Comparison of ENCODE assay signal across 12 cellular contexts in the genomic region with DNA sequence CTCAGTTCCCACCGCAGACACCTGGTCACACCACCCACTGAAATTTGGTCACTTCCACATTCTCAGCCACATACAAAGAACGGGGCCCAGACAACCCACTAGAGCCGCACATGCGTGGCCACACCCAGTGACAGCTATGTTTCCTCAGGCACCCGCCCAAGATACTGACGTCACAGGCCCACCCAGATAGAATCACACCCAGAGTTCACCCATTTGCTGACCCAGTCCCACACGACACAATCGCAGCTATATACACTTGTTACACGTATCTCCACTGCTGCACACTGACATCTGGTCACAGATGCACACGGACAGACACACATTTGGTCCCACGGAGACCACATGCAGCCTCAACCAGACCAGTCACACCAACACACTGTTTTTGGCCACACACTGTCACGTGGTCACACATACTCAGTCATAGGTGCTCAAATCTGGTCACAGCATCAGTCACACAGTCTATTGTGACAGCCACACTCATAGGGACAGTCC. TPM values are rescaled to one million over a fixed set of nuclear protein-coding genes. Genes with fewer than 3 reads are reported as not detected.
DNase-seq lines count a peak whose midpoint lies in the region; ATAC-seq, FAIRE-seq and TF ChIP-seq lines count a peak whose summit lies in the region.
"Had no signal": no experiment of that assay in that cellular context is flagged by ENCODE, and none has a peak within 500 bp of the region (broad histone marks: within the 10 kb centered on the region; RNA-seq: fewer than 3 reads in every experiment).

No MANE protein-coding gene starts in this region.

- H3K4me3 ChIP-seq in HepG2 (replicated peaks in 1 of 3; ENCODE audit: insufficient read depth in 1 of 3, low read depth in 2 of 3, low read length in 3 of 3) (no peak overlapping the region), right lobe of liver (no peak overlapping the region), muscle layer of colon (ENCODE audit: low read depth in 1 of 2, low read length in 2 of 2) (peak overlapping the region in 1 of 2 donors; percentile 80)
- H3K4me3 ChIP-seq: BLaER1 treated with 17β-estradiol and CSF1 and Interleukin-3, amounts not matched to agents 10 nM and 100 nM had no signal

- no peaks in the 10 kb centered on the region for H3K79me2 ChIP-seq in HepG2 (ENCODE audit: insufficient read depth, low read length)

- no peak for TF ChIP-seq RAD21 in HepG2 (CRISPR knock-in tag; IDR thresholded peaks at IDR 0.05)

- H3K9ac ChIP-seq in HepG2 (ENCODE audit: insufficient read depth, low read depth, low read length): no peak overlapping the region
- H3K9ac ChIP-seq in muscle layer of colon (ENCODE audit: low read length): no peak overlapping the region
- H3K9ac ChIP-seq: BLaER1 treated with 17β-estradiol and CSF1 and Interleukin-3, amounts not matched to agents 10 nM and 100 nM had no signal

- TF ChIP-seq POLR2A in HepG2 (IDR thresholded peaks at IDR 0.05; ENCODE audit: insufficient read depth in 1 of 2, low read depth in 2 of 2, low read length in 2 of 2) (no peak), right lobe of liver (IDR thresholded peaks at IDR 0.05) (no peak)

- TF ChIP-seq CTCF in HepG2 (CRISPR knock-in tag; IDR thresholded peaks at IDR 0.05): no peak
- TF ChIP-seq CTCF in right lobe of liver (IDR thresholded peaks at IDR 0.05): no peak

- H4K20me1 ChIP-seq in HepG2 (ENCODE audit: insufficient read depth, low read length): no peaks in the 10 kb centered on the region

- intact Hi-C loops in HepG2 (cut with micrococcal nuclease; ENCODE audit: unreplicated experiment) (no loop called here), right lobe of liver (cut with DNase I) (no loop called here)
- intact Hi-C loops in activated CD4-positive, alpha-beta T cell treated with anti-CD3 and anti-CD28 coated beads for 36 hours (cut with DNase I, micrococcal nuclease): no loop called here

- CTCF ChIA-PET in HepG2 (lab: Yijun Ruan, JAX; ENCODE audit: low intra/inter-chr PET ratio, low total read pairs): no interaction called here
- CTCF ChIA-PET in activated CD4-positive, alpha-beta T cell treated with anti-CD3 and anti-CD28 coated beads for 36 hours (lab: Charles Lee): no interaction called here

- H3K36me3 Mint-ChIP-seq in effector memory CD8-positive, alpha-beta T cell (ENCODE audit: insufficient read depth): peaks cover 7% of the 10 kb centered on the region
- H3K36me3 Mint-ChIP-seq in activated CD4-positive, alpha-beta T cell treated with anti-CD3 and anti-CD28 coated beads for 36 hours (ENCODE audit: low read depth): peaks cover 14% of the 10 kb centered on the region

- BruUV-seq in HepG2 (replicated peaks; lab: Mats Ljungman, UMichigan): no TSS peak

- no peak overlapping the region for H3K27ac Mint-ChIP-seq in effector memory CD8-positive, alpha-beta T cell
- no peak overlapping the region for H3K27ac Mint-ChIP-seq in activated CD4-positive, alpha-beta T cell treated with anti-CD3 and anti-CD28 coated beads for 36 hours

- no peaks in the 10 kb centered on the region for H3K9me3 Mint-ChIP-seq in effector memory CD8-positive, alpha-beta T cell
- no peaks in the 10 kb centered on the region for H3K9me3 Mint-ChIP-seq in activated CD4-positive, alpha-beta T cell treated with anti-CD3 and anti-CD28 coated beads for 36 hours (ENCODE audit: low read depth)
- H3K9me3 Mint-ChIP-seq: central memory CD8-positive, alpha-beta T cell had no signal

- H3K4me1 Mint-ChIP-seq in effector memory CD8-positive, alpha-beta T cell (ENCODE audit: low read depth in 2 of 2): peaks cover 3% of the 10 kb centered on the region in 2 donors
- H3K4me1 Mint-ChIP-seq in activated CD4-positive, alpha-beta T cell treated with anti-CD3 and anti-CD28 coated beads for 36 hours: peaks cover 5% of the 10 kb centered on the region

- H3K9me3 ChIP-seq in HepG2 (ENCODE audit: low read length) (no peaks in the 10 kb centered on the region), right lobe of liver (no peaks in the 10 kb centered on the region), muscle layer of colon (ENCODE audit: low read length) (no peaks in the 10 kb centered on the region)
- H3K9me3 ChIP-seq: BLaER1 treated with 17β-estradiol and CSF1 and Interleukin-3, amounts not matched to agents 10 nM and 100 nM had no signal

- no peaks in the 10 kb centered on the region for H3K27me3 ChIP-seq in HepG2 (ENCODE audit: control insufficient read depth in 1 of 2, insufficient read depth in 2 of 2, low read length in 2 of 2)
- no peaks in the 10 kb centered on the region for H3K27me3 ChIP-seq in right lobe of liver
- H3K27me3 ChIP-seq in muscle layer of colon (ENCODE audit: control insufficient read depth in 1 of 2, insufficient read depth in 2 of 2, low read length in 2 of 2): no peaks in the 10 kb centered on the region
- H3K27me3 ChIP-seq: BLaER1 treated with 17β-estradiol and CSF1 and Interleukin-3, amounts not matched to agents 10 nM and 100 nM had no signal

- H2AFZ ChIP-seq in HepG2 (ENCODE audit: low read length): no peak overlapping the region

- H3K4me2 ChIP-seq in HepG2 (ENCODE audit: low read depth, low read length): no peak overlapping the region

- H3K27me3 Mint-ChIP-seq in effector memory CD8-positive, alpha-beta T cell: no peaks in the 10 kb centered on the region
- no peaks in the 10 kb centered on the region for H3K27me3 Mint-ChIP-seq in activated CD4-positive, alpha-beta T cell treated with anti-CD3 and anti-CD28 coated beads for 36 hours
- H3K27me3 Mint-ChIP-seq: central memory CD8-positive, alpha-beta T cell had no signal

- H3K4me1 ChIP-seq in HepG2 (ENCODE audit: insufficient read depth, low read length) (no peaks in the 10 kb centered on the region), right lobe of liver (peaks cover 0 to 5% (median 0%) of the 10 kb centered on the region in 4 donors), muscle layer of colon (ENCODE audit: insufficient read depth, low read length) (peaks cover 27% of the 10 kb centered on the region)

- TF ChIP-seq EP300 in HepG2 (IDR thresholded peaks at IDR 0.05; ENCODE audit: low read depth in 2 of 2, low read length in 2 of 2): no peak
- TF ChIP-seq EP300 in HepG2 (CRISPR knock-in tag; IDR thresholded peaks at IDR 0.05; ENCODE audit: borderline replicate concordance): no peak

- H3K36me3 ChIP-seq in HepG2 (replicated peaks in 1 of 2; ENCODE audit: control insufficient read depth in 1 of 2, insufficient read depth in 2 of 2, low read length in 2 of 2) (no peaks in the 10 kb centered on the region; a peak in 2 of 5 replicates), right lobe of liver (peaks cover 0 to 4% (median 0%) of the 10 kb centered on the region in 4 donors), muscle layer of colon (ENCODE audit: insufficient read depth, low read length) (peaks cover 38% of the 10 kb centered on the region)

- H3K27ac ChIP-seq in HepG2 (ENCODE audit: extremely low read length, insufficient read depth, low read length) (no peak overlapping the region), right lobe of liver (no peak overlapping the region), muscle layer of colon (ENCODE audit: low read depth, low read length) (peak overlapping the region; percentile 55)
- H3K27ac ChIP-seq: BLaER1 treated with 17β-estradiol and CSF1 and Interleukin-3, amounts not matched to agents 10 nM and 100 nM had no signal

- DNase-seq in HepG2 (ENCODE audit: low spot score) (no peak), right lobe of liver (no peak), glomerular visceral epithelial cell (ENCODE audit: extremely low spot score) (no peak)
- DNase-seq in effector memory CD8-positive, alpha-beta T cell: peak; percentile 32 to 37 (median 33)
- DNase-seq in activated CD4-positive, alpha-beta T cell treated with anti-CD3 and anti-CD28 coated beads for 36 hours: no peak

- 82% methylated on average over 12 of the region's 12 CpGs for WGBS in HepG2 (ENCODE audit: low lambda C conversion rate)
- WGBS in right lobe of liver (ENCODE audit: insufficient coverage, low coverage, low lambda C conversion rate, missing lambda C conversion rate): 57% methylated on average over 8 of the region's 12 CpGs

- POLR2A ChIA-PET in HepG2 (lab: Yijun Ruan, JAX): no interaction called here
- POLR2A ChIA-PET in activated CD4-positive, alpha-beta T cell treated with anti-CD3 and anti-CD28 coated beads for 36 hours (lab: Charles Lee): no interaction called here

- ATAC-seq in HepG2: no peak
- no peak for ATAC-seq in right lobe of liver
- peak; percentile 27 for ATAC-seq in effector memory CD8-positive, alpha-beta T cell (replicated peaks)
- no peak for ATAC-seq in activated CD4-positive, alpha-beta T cell treated with anti-CD3 and anti-CD28 coated beads for 36 hours
- no peak for ATAC-seq in GM19328 (IDR thresholded peaks at IDR 0.05; ENCODE audit: unreplicated experiment)
- no peak for ATAC-seq in GM18907 (IDR thresholded peaks at IDR 0.05; ENCODE audit: unreplicated experiment)
- ATAC-seq: left lobe of liver had no signal

- H3K4me3 Mint-ChIP-seq in effector memory CD8-positive, alpha-beta T cell: no peak overlapping the region
- no peak overlapping the region for H3K4me3 Mint-ChIP-seq in activated CD4-positive, alpha-beta T cell treated with anti-CD3 and anti-CD28 coated beads for 36 hours
- H3K4me3 Mint-ChIP-seq: central memory CD8-positive, alpha-beta T cell had no signal

- in situ Hi-C loops in HepG2 (cut with HindIII; ENCODE audit: extremely low pct_ligation_motif_present, low pct_unique_long_range_greater_than_20kb): no loop called here

- no peak for FAIRE-seq in HepG2 (lab: Jason Lieb, UNC)
- FAIRE-seq: GM19239 had no signal

RNA-seq across cellular contexts. Expression of gene NUMBL, which starts 2.9 kb away (rescaled TPM):
- total RNA-seq in HepG2 (2016; rRNA removed; fragmentation: Illumina TruSeq; extraction: Trizol) (0.20 and 0.49 TPM in 2 replicates), right lobe of liver (10 to 100 TPM in 3 of 6 experiments, 1 to 10 TPM in 3; 6.1 to 19.6 (median 10.5) TPM)
- 0.09 and 0.10 TPM in 2 replicates for total RNA-seq in HepG2 (2016; cell fraction: cytosol; rRNA removed; fragmentation: Illumina TruSeq; extraction: Trizol; ENCODE audit: low read depth)
- 0.04 and 0.58 TPM in 2 replicates for total RNA-seq in HepG2 (2016; cell fraction: insoluble cytoplasmic fraction; rRNA removed; fragmentation: Illumina TruSeq; extraction: Trizol)
- total RNA-seq in HepG2 (2016; cell fraction: membrane; rRNA removed; fragmentation: Illumina TruSeq; extraction: Trizol): 0.25 and 0.52 TPM in 2 replicates
- total RNA-seq in HepG2 (2016; cell fraction: nucleus; rRNA removed; fragmentation: Illumina TruSeq; extraction: Trizol): 0.69 and 2.1 TPM in 2 replicates
- polyA plus RNA-seq in HepG2 (2011; rRNA removed): 2.2 and 2.3 TPM in 2 replicates
- polyA plus RNA-seq in HepG2 (2011; cell fraction: cytosol; rRNA removed): 0.67 and 0.90 TPM in 2 replicates
- 21.6 and 25.2 TPM in 2 replicates for polyA plus RNA-seq in HepG2 (2011; cell fraction: nucleus; rRNA removed)
- 0.78 and 2.1 TPM in 2 replicates for polyA plus RNA-seq in HepG2 (2012)
- polyA plus RNA-seq in HepG2 (2016; cell fraction: cytosol; fragmentation: Illumina TruSeq; extraction: Trizol; ENCODE audit: low read depth): 0.10 and 0.11 TPM in 2 replicates
- 0.27 and 0.56 TPM in 2 replicates for polyA plus RNA-seq in HepG2 (2016; cell fraction: insoluble cytoplasmic fraction; fragmentation: Illumina TruSeq; extraction: Trizol; ENCODE audit: low read depth)
- 0.07 and 0.19 TPM in 2 replicates for polyA plus RNA-seq in HepG2 (2016; cell fraction: membrane; fragmentation: Illumina TruSeq; extraction: Trizol; ENCODE audit: low read depth)
- polyA plus RNA-seq in HepG2 (2016; cell fraction: nucleus; fragmentation: Illumina TruSeq; extraction: Trizol; ENCODE audit: insufficient read depth, low read depth): 4.8 and 6.7 TPM in 2 replicates
- 1.2 and 14.1 TPM in 2 replicates for polyA minus RNA-seq in HepG2 (2011; rRNA and poly(A)+ RNA removed; ENCODE audit: low replicate concordance)
- polyA minus RNA-seq in HepG2 (2011; cell fraction: cytosol; rRNA and poly(A)+ RNA removed): 0.35 and 0.99 TPM in 2 replicates
- polyA minus RNA-seq in HepG2 (2011; cell fraction: nucleus; rRNA and poly(A)+ RNA removed): 2.8 and 2.9 TPM in 2 replicates
- total RNA-seq in activated CD4-positive, alpha-beta T cell treated with anti-CD3 and anti-CD28 coated beads for 36 hours: 10 to 100 TPM; 11.6 to 18.0 TPM

RNA-seq across cellular contexts. Expression of gene COQ8B, which starts 29.1 kb away (rescaled TPM):
- total RNA-seq in HepG2 (2016; rRNA removed; fragmentation: Illumina TruSeq; extraction: Trizol) (10.3 and 17.2 TPM in 2 replicates), right lobe of liver (10 to 100 TPM; 15.1 to 30.6 (median 25.6) TPM)
- 11.6 and 12.3 TPM in 2 replicates for total RNA-seq in HepG2 (2016; cell fraction: cytosol; rRNA removed; fragmentation: Illumina TruSeq; extraction: Trizol; ENCODE audit: low read depth)
- 8.6 and 17.5 TPM in 2 replicates for total RNA-seq in HepG2 (2016; cell fraction: insoluble cytoplasmic fraction; rRNA removed; fragmentation: Illumina TruSeq; extraction: Trizol)
- total RNA-seq in HepG2 (2016; cell fraction: membrane; rRNA removed; fragmentation: Illumina TruSeq; extraction: Trizol): 16.6 and 19.5 TPM in 2 replicates
- total RNA-seq in HepG2 (2016; cell fraction: nucleus; rRNA removed; fragmentation: Illumina TruSeq; extraction: Trizol): 13.3 and 18.3 TPM in 2 replicates
- polyA plus RNA-seq in HepG2 (2011; rRNA removed): 12.3 and 14.7 TPM in 2 replicates
- 9.9 and 15.6 TPM in 2 replicates for polyA plus RNA-seq in HepG2 (2011; cell fraction: cytosol; rRNA removed)
- 54.2 and 65.2 TPM in 2 replicates for polyA plus RNA-seq in HepG2 (2011; cell fraction: nucleus; rRNA removed)
- polyA plus RNA-seq in HepG2 (2012): 8.7 and 13.0 TPM in 2 replicates
- 5.6 and 6.3 TPM in 2 replicates for polyA plus RNA-seq in HepG2 (2016; cell fraction: cytosol; fragmentation: Illumina TruSeq; extraction: Trizol; ENCODE audit: low read depth)
- polyA plus RNA-seq in HepG2 (2016; cell fraction: insoluble cytoplasmic fraction; fragmentation: Illumina TruSeq; extraction: Trizol; ENCODE audit: low read depth): 7.8 and 9.6 TPM in 2 replicates
- polyA plus RNA-seq in HepG2 (2016; cell fraction: membrane; fragmentation: Illumina TruSeq; extraction: Trizol; ENCODE audit: low read depth): 8.1 and 8.4 TPM in 2 replicates
- polyA plus RNA-seq in HepG2 (2016; cell fraction: nucleus; fragmentation: Illumina TruSeq; extraction: Trizol; ENCODE audit: insufficient read depth, low read depth): 21.5 and 25.0 TPM in 2 replicates
- polyA minus RNA-seq in HepG2 (2011; rRNA and poly(A)+ RNA removed; ENCODE audit: low replicate concordance): 22.0 and 30.0 TPM in 2 replicates
- 7.7 and 9.0 TPM in 2 replicates for polyA minus RNA-seq in HepG2 (2011; cell fraction: cytosol; rRNA and poly(A)+ RNA removed)
- 19.1 and 21.8 TPM in 2 replicates for polyA minus RNA-seq in HepG2 (2011; cell fraction: nucleus; rRNA and poly(A)+ RNA removed)
- total RNA-seq in activated CD4-positive, alpha-beta T cell treated with anti-CD3 and anti-CD28 coated beads for 36 hours: 10 to 100 TPM; 21.2 to 29.9 TPM

RNA-seq across cellular contexts. Expression of gene ITPKC, which starts 29.3 kb away (rescaled TPM):
- total RNA-seq in HepG2 (2016; rRNA removed; fragmentation: Illumina TruSeq; extraction: Trizol) (11.2 and 11.3 TPM in 2 replicates), right lobe of liver (10 to 100 TPM in 3 of 6 experiments, 1 to 10 TPM in 3; 6.8 to 19.7 (median 11.1) TPM)
- total RNA-seq in HepG2 (2016; cell fraction: cytosol; rRNA removed; fragmentation: Illumina TruSeq; extraction: Trizol; ENCODE audit: low read depth): 2.2 and 2.9 TPM in 2 replicates
- 11.1 and 11.2 TPM in 2 replicates for total RNA-seq in HepG2 (2016; cell fraction: insoluble cytoplasmic fraction; rRNA removed; fragmentation: Illumina TruSeq; extraction: Trizol)
- 6.2 and 7.0 TPM in 2 replicates for total RNA-seq in HepG2 (2016; cell fraction: membrane; rRNA removed; fragmentation: Illumina TruSeq; extraction: Trizol)
- 9.4 and 10.1 TPM in 2 replicates for total RNA-seq in HepG2 (2016; cell fraction: nucleus; rRNA removed; fragmentation: Illumina TruSeq; extraction: Trizol)
- polyA plus RNA-seq in HepG2 (2011; rRNA removed): 6.9 and 12.4 TPM in 2 replicates
- polyA plus RNA-seq in HepG2 (2011; cell fraction: cytosol; rRNA removed): 7.5 and 8.3 TPM in 2 replicates
- 10.9 and 11.5 TPM in 2 replicates for polyA plus RNA-seq in HepG2 (2011; cell fraction: nucleus; rRNA removed)
- 5.5 and 8.9 TPM in 2 replicates for polyA plus RNA-seq in HepG2 (2012)
- polyA plus RNA-seq in HepG2 (2016; cell fraction: cytosol; fragmentation: Illumina TruSeq; extraction: Trizol; ENCODE audit: low read depth): 1.6 and 1.9 TPM in 2 replicates
- polyA plus RNA-seq in HepG2 (2016; cell fraction: insoluble cytoplasmic fraction; fragmentation: Illumina TruSeq; extraction: Trizol; ENCODE audit: low read depth): 9.6 and 11.1 TPM in 2 replicates
- 4.0 and 4.4 TPM in 2 replicates for polyA plus RNA-seq in HepG2 (2016; cell fraction: membrane; fragmentation: Illumina TruSeq; extraction: Trizol; ENCODE audit: low read depth)
- polyA plus RNA-seq in HepG2 (2016; cell fraction: nucleus; fragmentation: Illumina TruSeq; extraction: Trizol; ENCODE audit: insufficient read depth, low read depth): 16.8 and 17.2 TPM in 2 replicates
- polyA minus RNA-seq in HepG2 (2011; rRNA and poly(A)+ RNA removed; ENCODE audit: low replicate concordance): 7.6 and 22.0 TPM in 2 replicates
- 4.2 and 6.6 TPM in 2 replicates for polyA minus RNA-seq in HepG2 (2011; cell fraction: cytosol; rRNA and poly(A)+ RNA removed)
- 5.5 and 7.5 TPM in 2 replicates for polyA minus RNA-seq in HepG2 (2011; cell fraction: nucleus; rRNA and poly(A)+ RNA removed)
- 1 to 10 TPM; 4.6 to 5.6 TPM for total RNA-seq in activated CD4-positive, alpha-beta T cell treated with anti-CD3 and anti-CD28 coated beads for 36 hours

Comparison
In these comparisons a context has a peak if more than half of its experiments do, and no peak if none do; other contexts are left out.
1. DNase-seq: peak in effector memory CD8-positive, alpha-beta T cell (3 of 3); none in HepG2 (single experiment), right lobe of liver (0 of 3), glomerular visceral epithelial cell (single experiment) and activated CD4-positive, alpha-beta T cell treated with anti-CD3 and anti-CD28 coated beads for 36 hours (single experiment).